ENCODE assay signal across 14 cellular contexts in genomic region chr11:116707250-116707649, GRCh38.
A peak's percentile ranks its signal among the peaks of the same experiment; 100 is the strongest.
DNase-seq lines count a peak whose midpoint lies in the region; ATAC-seq and TF ChIP-seq lines count a peak whose summit lies in the region.
"Had no signal": no experiment of that assay in that cellular context is flagged by ENCODE, and none has a peak within 500 bp of the region (broad histone marks: within the 10 kb centered on the region; RNA-seq: fewer than 3 reads in every experiment).

No MANE protein-coding gene starts in this region.

- peak overlapping the region; percentile 81 for H2AFZ ChIP-seq in PC-3 (ENCODE audit: low read length)

- H3K27ac ChIP-seq in PC-3 (ENCODE audit: low read length) (no peak overlapping the region), left ventricle myocardium inferior (replicated peaks) (no peak overlapping the region), suprapubic skin (no peak overlapping the region)
- H3K27ac ChIP-seq: heart right ventricle, thyroid gland had no signal

- POLR2A ChIA-PET in activated CD8-positive, alpha-beta T cell treated with anti-CD3 and anti-CD28 coated beads, Interleukin-2, amount 10 ng/mL, durations not matched to agents 7 days and 5 days (lab: Charles Lee) = no interaction called here
- POLR2A ChIA-PET in activated CD8-positive, alpha-beta T cell treated with anti-CD3 and anti-CD28 coated beads for 36 hours (lab: Charles Lee) = no interaction called here
- POLR2A ChIA-PET in PC-3 (lab: Charles Lee; ENCODE audit: unreplicated experiment) = no interaction called here

- TF ChIP-seq CTCF in activated CD8-positive, alpha-beta T cell treated with anti-CD3 and anti-CD28 coated beads for 36 hours (IDR thresholded peaks at IDR 0.05) = no peak
- TF ChIP-seq CTCF in PC-3 (conservative IDR thresholded peaks at IDR 0.05; ENCODE audit: low read depth, low read length) = no peak
- TF ChIP-seq CTCF in left ventricle myocardium inferior (IDR thresholded peaks at IDR 0.05; ENCODE audit: borderline replicate concordance) = no peak
- TF ChIP-seq CTCF in suprapubic skin (IDR thresholded peaks at IDR 0.05) = no peak

- H3K36me3 ChIP-seq in PC-3 (ENCODE audit: low read depth, low read length) (no peaks in the 10 kb centered on the region), left ventricle myocardium inferior (no peaks in the 10 kb centered on the region), suprapubic skin (no peaks in the 10 kb centered on the region)
- H3K36me3 ChIP-seq: heart right ventricle, thyroid gland had no signal

- no peak for TF ChIP-seq POLR2A in suprapubic skin (IDR thresholded peaks at IDR 0.05)

- CTCF ChIA-PET in activated CD8-positive, alpha-beta T cell treated with anti-CD3 and anti-CD28 coated beads, Interleukin-2, amount 10 ng/mL, durations not matched to agents 7 days and 5 days (lab: Charles Lee) = no interaction called here
- CTCF ChIA-PET in activated CD8-positive, alpha-beta T cell treated with anti-CD3 and anti-CD28 coated beads for 36 hours (lab: Charles Lee) = no interaction called here
- CTCF ChIA-PET in PC-3 (lab: Charles Lee) = no interaction called here
- CTCF ChIA-PET in activated naive CD4-positive, alpha-beta T cell treated with anti-CD3 and anti-CD28 coated beads, Interleukin-2, amount 10 ng/mL, durations not matched to agents 7 days and 5 days (lab: Charles Lee) = no interaction called here

- no peak overlapping the region for H3K4me3 Mint-ChIP-seq in activated CD8-positive, alpha-beta T cell treated with anti-CD3 and anti-CD28 coated beads, Interleukin-2, amount 10 ng/mL, durations not matched to agents 7 days and 5 days
- no peak overlapping the region for H3K4me3 Mint-ChIP-seq in activated CD8-positive, alpha-beta T cell treated with anti-CD3 and anti-CD28 coated beads for 36 hours
- no peak overlapping the region for H3K4me3 Mint-ChIP-seq in activated naive CD4-positive, alpha-beta T cell treated with anti-CD3 and anti-CD28 coated beads, Interleukin-2, amount 10 ng/mL, durations not matched to agents 7 days and 5 days
- H3K4me3 Mint-ChIP-seq: mesothelial cell of epicardium had no signal

- no peaks in the 10 kb centered on the region for H3K79me2 ChIP-seq in PC-3 (ENCODE audit: low read length)

- H3K9me3 ChIP-seq in PC-3 (ENCODE audit: low read length) (no peaks in the 10 kb centered on the region), left ventricle myocardium inferior (replicated peaks) (no peaks in the 10 kb centered on the region), suprapubic skin (no peaks in the 10 kb centered on the region)
- H3K9me3 ChIP-seq: heart right ventricle, thyroid gland had no signal

- no peaks in the 10 kb centered on the region for H3K36me3 Mint-ChIP-seq in activated CD8-positive, alpha-beta T cell treated with anti-CD3 and anti-CD28 coated beads, Interleukin-2, amount 10 ng/mL, durations not matched to agents 7 days and 5 days (ENCODE audit: low read depth)
- H3K36me3 Mint-ChIP-seq in activated CD8-positive, alpha-beta T cell treated with anti-CD3 and anti-CD28 coated beads for 36 hours (ENCODE audit: low read depth) = no peaks in the 10 kb centered on the region
- H3K36me3 Mint-ChIP-seq in activated naive CD4-positive, alpha-beta T cell treated with anti-CD3 and anti-CD28 coated beads, Interleukin-2, amount 10 ng/mL, durations not matched to agents 7 days and 5 days = no peaks in the 10 kb centered on the region
- H3K36me3 Mint-ChIP-seq: mesothelial cell of epicardium had no signal

- no peak overlapping the region for H3K27ac Mint-ChIP-seq in activated CD8-positive, alpha-beta T cell treated with anti-CD3 and anti-CD28 coated beads, Interleukin-2, amount 10 ng/mL, durations not matched to agents 7 days and 5 days
- no peak overlapping the region for H3K27ac Mint-ChIP-seq in activated CD8-positive, alpha-beta T cell treated with anti-CD3 and anti-CD28 coated beads for 36 hours
- H3K27ac Mint-ChIP-seq in activated naive CD4-positive, alpha-beta T cell treated with anti-CD3 and anti-CD28 coated beads, Interleukin-2, amount 10 ng/mL, durations not matched to agents 7 days and 5 days = no peak overlapping the region
- H3K27ac Mint-ChIP-seq: mesothelial cell of epicardium had no signal

- ATAC-seq in activated CD8-positive, alpha-beta T cell treated with anti-CD3 and anti-CD28 coated beads, Interleukin-2, amount 10 ng/mL, durations not matched to agents 7 days and 5 days = peak; percentile 29
- ATAC-seq in activated CD8-positive, alpha-beta T cell treated with anti-CD3 and anti-CD28 coated beads for 36 hours = no peak
- peak; percentile 45 for ATAC-seq in PC-3
- ATAC-seq: sciatic nerve had no signal

- no peaks in the 10 kb centered on the region for H4K20me1 ChIP-seq in PC-3 (ENCODE audit: low read length)

- TF ChIP-seq EP300 in suprapubic skin (IDR thresholded peaks at IDR 0.05) = no peak

- peaks cover 9% of the 10 kb centered on the region; the same call in 1 of the 2 replicates for H3K27me3 ChIP-seq in PC-3 (ENCODE audit: low read length)
- peaks cover 72% of the 10 kb centered on the region for H3K27me3 ChIP-seq in left ventricle myocardium inferior (ENCODE audit: low read depth)
- H3K27me3 ChIP-seq in suprapubic skin = peaks cover 38% of the 10 kb centered on the region
- H3K27me3 ChIP-seq: thyroid gland had no signal

- no peaks in the 10 kb centered on the region for H3K9me3 Mint-ChIP-seq in activated CD8-positive, alpha-beta T cell treated with anti-CD3 and anti-CD28 coated beads, Interleukin-2, amount 10 ng/mL, durations not matched to agents 7 days and 5 days (ENCODE audit: insufficient read depth)
- no peaks in the 10 kb centered on the region for H3K9me3 Mint-ChIP-seq in activated CD8-positive, alpha-beta T cell treated with anti-CD3 and anti-CD28 coated beads for 36 hours
- no peaks in the 10 kb centered on the region for H3K9me3 Mint-ChIP-seq in activated naive CD4-positive, alpha-beta T cell treated with anti-CD3 and anti-CD28 coated beads, Interleukin-2, amount 10 ng/mL, durations not matched to agents 7 days and 5 days

- WGBS in suprapubic skin = no CpG with 5 or more reads among the region's 33 CpGs

- H3K4me3 ChIP-seq in PC-3 (ENCODE audit: low read length) (peak overlapping the region; percentile 52), left ventricle myocardium inferior (peak overlapping the region; percentile 33), suprapubic skin (peak overlapping the region; percentile 18)
- H3K4me3 ChIP-seq: thyroid gland had no signal

- H3K4me1 ChIP-seq in PC-3 (ENCODE audit: insufficient read depth, low read length) (peaks cover 9% of the 10 kb centered on the region; the same call in 1 of the 2 replicates), left ventricle myocardium inferior (peaks cover 4% of the 10 kb centered on the region), suprapubic skin (no peaks in the 10 kb centered on the region)
- H3K4me1 ChIP-seq: heart right ventricle, thyroid gland had no signal

- H3K4me1 Mint-ChIP-seq in activated CD8-positive, alpha-beta T cell treated with anti-CD3 and anti-CD28 coated beads, Interleukin-2, amount 10 ng/mL, durations not matched to agents 7 days and 5 days (ENCODE audit: low read depth) = no peaks in the 10 kb centered on the region
- H3K4me1 Mint-ChIP-seq in activated CD8-positive, alpha-beta T cell treated with anti-CD3 and anti-CD28 coated beads for 36 hours (ENCODE audit: low read depth) = peaks cover 1% of the 10 kb centered on the region
- H3K4me1 Mint-ChIP-seq in activated naive CD4-positive, alpha-beta T cell treated with anti-CD3 and anti-CD28 coated beads, Interleukin-2, amount 10 ng/mL, durations not matched to agents 7 days and 5 days = no peaks in the 10 kb centered on the region
- H3K4me1 Mint-ChIP-seq: mesothelial cell of epicardium had no signal

- DNase-seq in activated CD8-positive, alpha-beta T cell treated with anti-CD3 and anti-CD28 coated beads, Interleukin-2, amount 10 ng/mL, durations not matched to agents 7 days and 5 days = no peak
- DNase-seq in activated CD8-positive, alpha-beta T cell treated with anti-CD3 and anti-CD28 coated beads for 36 hours = no peak
- peak; percentile 27 for DNase-seq in PC-3
- no peak for DNase-seq in left ventricle myocardium inferior
- DNase-seq in suprapubic skin (ENCODE audit: low spot score in 2 of 2) = no peak
- DNase-seq in inferior parietal cortex (ENCODE audit: extremely low spot score) = no peak
- DNase-seq in activated naive CD4-positive, alpha-beta T cell treated with anti-CD3 and anti-CD28 coated beads, Interleukin-2, amount 10 ng/mL, durations not matched to agents 7 days and 5 days = no peak
- no peak for DNase-seq in GM19240 (ENCODE audit: insufficient read length, low spot score)
- DNase-seq: amniotic stem cell, heart right ventricle, T-helper 9 cell had no signal

- no peaks in the 10 kb centered on the region for H3K9me2 ChIP-seq in PC-3 (replicated peaks; ENCODE audit: low read length)

- no peak overlapping the region for H3K9ac ChIP-seq in PC-3 (ENCODE audit: low read length)

- BruUV-seq in PC-3 (replicated peaks; lab: Mats Ljungman, UMichigan) = no TSS peak

- intact Hi-C loops in activated CD8-positive, alpha-beta T cell treated with anti-CD3 and anti-CD28 coated beads for 36 hours (cut with micrococcal nuclease) = no loop called here
- intact Hi-C loops in PC-3 (cut with micrococcal nuclease) (no loop called here), left ventricle myocardium inferior (cut with micrococcal nuclease) (no loop called here)

- H3K27me3 Mint-ChIP-seq in activated CD8-positive, alpha-beta T cell treated with anti-CD3 and anti-CD28 coated beads, Interleukin-2, amount 10 ng/mL, durations not matched to agents 7 days and 5 days (ENCODE audit: low read depth) = peaks cover 27% of the 10 kb centered on the region
- peaks cover 18% of the 10 kb centered on the region for H3K27me3 Mint-ChIP-seq in activated CD8-positive, alpha-beta T cell treated with anti-CD3 and anti-CD28 coated beads for 36 hours
- H3K27me3 Mint-ChIP-seq in activated naive CD4-positive, alpha-beta T cell treated with anti-CD3 and anti-CD28 coated beads, Interleukin-2, amount 10 ng/mL, durations not matched to agents 7 days and 5 days = peaks cover 64% of the 10 kb centered on the region

- no peaks in the 10 kb centered on the region for H3F3A ChIP-seq in PC-3 (ENCODE audit: low read length, unreplicated experiment)

- peak overlapping the region; percentile 75 for H3K4me2 ChIP-seq in PC-3 (ENCODE audit: low read length)
